In the genomic region with DNA sequence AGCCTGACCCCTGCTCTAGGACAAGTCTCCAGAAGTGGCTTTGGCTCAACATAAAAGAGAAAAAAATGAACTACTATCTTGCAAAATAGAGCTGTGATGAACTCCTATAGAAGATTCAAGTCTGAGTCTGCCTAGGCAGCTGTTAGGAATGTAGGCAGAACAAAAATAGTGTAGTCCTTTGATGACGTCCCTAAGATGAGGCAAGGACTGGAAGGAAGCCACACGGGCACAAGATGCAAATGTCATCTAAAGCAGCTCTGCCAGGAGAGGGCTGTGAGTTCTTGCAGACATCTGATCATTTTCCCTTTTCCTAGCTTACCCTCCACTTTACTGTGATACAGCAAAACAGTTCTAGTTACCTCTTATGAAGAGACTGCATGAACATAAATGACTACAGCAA, we compare ENCODE assay signal across 26 cellular contexts. TPM values are rescaled to one million over a fixed set of nuclear protein-coding genes. Genes with fewer than 3 reads are reported as not detected.
DNase-seq lines count a peak whose midpoint lies in the region; ATAC-seq, FAIRE-seq and TF ChIP-seq lines count a peak whose summit lies in the region.
"Had no signal": no experiment of that assay in that cellular context is flagged by ENCODE, and none has a peak within 500 bp of the region (broad histone marks: within the 10 kb centered on the region; RNA-seq: fewer than 3 reads in every experiment).

No MANE protein-coding gene starts in this region.

- 62% methylated on average over 2 of the region's 2 CpGs for WGBS in K562 (ENCODE audit: insufficient coverage, low coverage, missing lambda C conversion rate)

- CTCF ChIA-PET in K562 (lab: Yijun Ruan, JAX; ENCODE audit: low intra/inter-chr PET ratio) = no interaction called here

- no peak overlapping the region for H3K27ac ChIP-seq in K562 (ENCODE audit: extremely low read depth, low read depth, low read length)
- no peak overlapping the region for H3K27ac ChIP-seq in foreskin keratinocyte
- H3K27ac ChIP-seq: colonic mucosa had no signal

- no peak overlapping the region for H3K4me3 ChIP-seq in K562
- H3K4me3 ChIP-seq: colonic mucosa had no signal

- no peak overlapping the region for H3K4me3 Mint-ChIP-seq in activated naive CD8-positive, alpha-beta T cell treated with anti-CD3 and anti-CD28 coated beads for 36 hours
- H3K4me3 Mint-ChIP-seq: activated naive CD4-positive, alpha-beta T cell treated with anti-CD3 and anti-CD28 coated beads for 36 hours; CD8-positive, alpha-beta T cell; memory B cell; nephron had no signal

- H3K9me3 ChIP-seq in K562 (replicated peaks; ENCODE audit: control insufficient read depth, insufficient read depth, low read depth, low read length) = no peaks in the 10 kb centered on the region
- H3K9me3 ChIP-seq: colonic mucosa had no signal

- POLR2A ChIA-PET in K562 (lab: Yijun Ruan, JAX) = interaction anchor here (1.3 kb wide), 1 partner anchor 9 kb away, joined by 3 read pairs; no protein-coding TSS in a partner anchor

- no peaks in the 10 kb centered on the region; a peak in 1 of 5 replicates for H3K4me1 ChIP-seq in K562 (replicated peaks in 1 of 2; ENCODE audit: control insufficient read depth in 2 of 2, insufficient read depth in 2 of 2, low read length in 2 of 2)
- H3K4me1 ChIP-seq in foreskin keratinocyte = no peaks in the 10 kb centered on the region
- H3K4me1 ChIP-seq: colonic mucosa had no signal

- TF ChIP-seq POLR2A in K562 (conservative IDR thresholded peaks at IDR 0.05) = no peak

- H3K9me3 Mint-ChIP-seq in activated naive CD8-positive, alpha-beta T cell treated with anti-CD3 and anti-CD28 coated beads for 36 hours = peaks cover 3% of the 10 kb centered on the region
- H3K9me3 Mint-ChIP-seq: activated naive CD4-positive, alpha-beta T cell treated with anti-CD3 and anti-CD28 coated beads for 36 hours; CD8-positive, alpha-beta T cell; memory B cell; nephron had no signal

- no peak for FAIRE-seq in K562 (lab: Jason Lieb, UNC)
- FAIRE-seq: endothelial cell of umbilical vein, GM18507 had no signal

- H2AFZ ChIP-seq in K562 (ENCODE audit: low read depth, low read length) = no peak overlapping the region

- no peaks in the 10 kb centered on the region for H3K27me3 ChIP-seq in K562 (ENCODE audit: control insufficient read depth in 2 of 2, insufficient read depth in 2 of 2, low read length in 2 of 2)
- H3K27me3 ChIP-seq in foreskin keratinocyte = no peaks in the 10 kb centered on the region
- H3K27me3 ChIP-seq: colonic mucosa had no signal

- H3K9ac ChIP-seq in K562 (ENCODE audit: insufficient read depth in 1 of 2, low read depth in 2 of 2, low read length in 2 of 2) = no peak overlapping the region

- H3K36me3 Mint-ChIP-seq in activated naive CD8-positive, alpha-beta T cell treated with anti-CD3 and anti-CD28 coated beads for 36 hours = peaks cover 50% of the 10 kb centered on the region

- TF ChIP-seq EP300 in K562 (IDR thresholded peaks at IDR 0.05; ENCODE audit: low read length) = no peak

- H3K27me3 Mint-ChIP-seq in activated naive CD8-positive, alpha-beta T cell treated with anti-CD3 and anti-CD28 coated beads for 36 hours = no peaks in the 10 kb centered on the region
- H3K27me3 Mint-ChIP-seq: memory B cell had no signal

- no peaks in the 10 kb centered on the region for H3K4me1 Mint-ChIP-seq in activated naive CD8-positive, alpha-beta T cell treated with anti-CD3 and anti-CD28 coated beads for 36 hours
- H3K4me1 Mint-ChIP-seq: memory B cell, nephron had no signal

- ATAC-seq in K562 (peak; percentile 59), foreskin keratinocyte (peak; percentile 26), GM21423 (IDR thresholded peaks at IDR 0.05; ENCODE audit: unreplicated experiment) (no peak), HG02759 (IDR thresholded peaks at IDR 0.05; ENCODE audit: unreplicated experiment) (no peak)
- ATAC-seq: CD8-positive, alpha-beta T cell had no signal

- H3K27ac Mint-ChIP-seq in activated naive CD8-positive, alpha-beta T cell treated with anti-CD3 and anti-CD28 coated beads for 36 hours = no peak overlapping the region
- H3K27ac Mint-ChIP-seq: activated naive CD4-positive, alpha-beta T cell treated with anti-CD3 and anti-CD28 coated beads for 36 hours; CD8-positive, alpha-beta T cell; memory B cell; nephron had no signal

- DNase-seq in Ammon's horn (ENCODE audit: low spot score) (peak; percentile 60), K562 (ENCODE audit: extremely low read depth in 1 of 4, low spot score in 3 of 4) (no peak), foreskin keratinocyte (peak; percentile 25 to 47), posterior cingulate gyrus (peak in 6 of 10 donors; percentile 36 to 90 (median 64))
- DNase-seq in activated naive CD8-positive, alpha-beta T cell treated with anti-CD3 and anti-CD28 coated beads for 36 hours = no peak
- no peak for DNase-seq in activated CD4-positive, alpha-beta T cell treated with anti-CD3 and anti-CD28 coated beads, Interleukin-2, amount 50 U/mL, for 4 hours
- DNase-seq: ACHN; activated naive CD4-positive, alpha-beta T cell treated with anti-CD3 and anti-CD28 coated beads for 36 hours; activated T-cell treated with anti-CD3 and anti-CD28 coated beads for 4 hours; CD8-positive, alpha-beta T cell; colonic mucosa; DMS79; GOT3; islet precursor cell; NCI-H2029; NCI-H446 treated with DMSO at 0.1 percent for 48 hours; NK-92 treated with Interleukin-12 subunit alpha and Interleukin-12 subunit beta, amount 100 ng/mL, for 24 hours; stimulated activated naive CD4-positive, alpha-beta T cell; SW 1271; trophoblast cell had no signal

- H3K4me2 ChIP-seq in K562 (ENCODE audit: insufficient read depth, low read length) = no peak overlapping the region

- no peaks in the 10 kb centered on the region for H3K9me1 ChIP-seq in K562 (ENCODE audit: control insufficient read depth, insufficient read depth, low read length)

- H3K36me3 ChIP-seq in K562 (ENCODE audit: control insufficient read depth, insufficient read depth, low read length) = peaks cover 48% of the 10 kb centered on the region
- H3K36me3 ChIP-seq: colonic mucosa had no signal

- in situ Hi-C loops in K562 (cut with MboI) = no loop called here

- intact Hi-C loops in K562 (cut with micrococcal nuclease) = no loop called here
- intact Hi-C loops in posterior cingulate gyrus (cut with DNase I) = no loop called here

- no TSS peak for BruUV-seq in K562 (replicated peaks; lab: Mats Ljungman, UMichigan)

- no peak for TF ChIP-seq RAD21 in K562 (CRISPR knock-in tag; conservative IDR thresholded peaks at IDR 0.05 in 1 of 2, IDR thresholded peaks at IDR 0.05 in 1 of 2)

- H4K20me1 ChIP-seq in K562 (replicated peaks; ENCODE audit: control insufficient read depth, insufficient read depth, low read length) = no peaks in the 10 kb centered on the region

- no peak for TF ChIP-seq CTCF in K562 (IDR thresholded peaks at IDR 0.05 in 2 of 3, conservative IDR thresholded peaks at IDR 0.05 in 1 of 3; ENCODE audit: insufficient read depth in 2 of 3, low read depth in 1 of 3, low read length in 3 of 3)
- TF ChIP-seq CTCF in foreskin keratinocyte (conservative IDR thresholded peaks at IDR 0.05) = no peak

- no peaks in the 10 kb centered on the region for H3K79me2 ChIP-seq in K562 (ENCODE audit: control insufficient read depth, insufficient read depth, low read length)

RNA-seq across cellular contexts. Expression of gene ASNS, which starts 20.5 kb away (rescaled TPM):
- total RNA-seq in K562 (2011; cell fraction: chromatin; rRNA removed; ENCODE audit: low replicate concordance) = 152 and 366 TPM in 2 replicates
- 72.2 and 86.7 TPM in 2 replicates for total RNA-seq in K562 (2011; cell fraction: nucleolus; rRNA removed)
- total RNA-seq in K562 (2011; cell fraction: nucleoplasm; rRNA removed) = 180 and 190 TPM in 2 replicates
- total RNA-seq in K562 (2014; rRNA removed) (110 and 116 TPM in 2 replicates), K562 (2014; rRNA removed; fragmentation: Illumina TruSeq; extraction: Trizol) (195 and 236 TPM in 2 replicates), K562 (2015; rRNA removed; fragmentation: Illumina TruSeq; extraction: Trizol) (36.0 and 42.1 TPM in 2 replicates), K562 (2021) (208 and 215 TPM in 2 replicates), foreskin keratinocyte (69.1 and 138 TPM in 2 replicates)
- polyA plus RNA-seq in K562 (2011; rRNA removed) (127 and 129 TPM in 2 replicates), K562 (2014; fragmentation: Illumina TruSeq; extraction: Trizol) (345 and 354 TPM in 2 replicates), K562 (2014; fragmentation: Nextera tagmentation; extraction: Ambion mirVana) (100 to 1,000 TPM; 232 to 268 TPM), K562 (2014; rRNA removed) (261 and 331 TPM in 2 replicates), foreskin keratinocyte (65.8 and 127 TPM in 2 replicates)
- polyA plus RNA-seq in K562 (2011; cell fraction: cytosol; rRNA removed) = 50.5 and 79.9 TPM in 2 replicates
- 142 and 195 TPM in 2 replicates for polyA plus RNA-seq in K562 (2011; cell fraction: nucleus; rRNA removed)
- polyA plus RNA-seq in K562 (2012) = 92.6 and 745 TPM in 2 replicates
- 134 and 171 TPM in 2 replicates for polyA minus RNA-seq in K562 (2011; rRNA and poly(A)+ RNA removed)
- polyA minus RNA-seq in K562 (2011; cell fraction: cytosol; rRNA and poly(A)+ RNA removed) = 42.9 and 53.7 TPM in 2 replicates
- 36.8 and 107 TPM in 2 replicates for polyA minus RNA-seq in K562 (2011; cell fraction: nucleus; rRNA and poly(A)+ RNA removed)
- total RNA-seq in activated naive CD8-positive, alpha-beta T cell treated with anti-CD3 and anti-CD28 coated beads for 36 hours = 100 to 1,000 TPM; 210 to 216 TPM

Comparison
In these comparisons a context has a peak if more than half of its experiments do, and no peak if none do; other contexts are left out.
1. DNase-seq: peak in Ammon's horn (single experiment), foreskin keratinocyte (2 of 2) and posterior cingulate gyrus (6 of 10); none in K562 (0 of 4), activated naive CD8-positive, alpha-beta T cell treated with anti-CD3 and anti-CD28 coated beads for 36 hours (single experiment) and activated CD4-positive, alpha-beta T cell treated with anti-CD3 and anti-CD28 coated beads, Interleukin-2, amount 50 U/mL, for 4 hours (0 of 2).
2. ATAC-seq: peak in K562 (single experiment) and foreskin keratinocyte (single experiment); none in GM21423 (single experiment) and HG02759 (single experiment).